Comparison of ENCODE assay signal across 28 cellular contexts in the genomic region with DNA sequence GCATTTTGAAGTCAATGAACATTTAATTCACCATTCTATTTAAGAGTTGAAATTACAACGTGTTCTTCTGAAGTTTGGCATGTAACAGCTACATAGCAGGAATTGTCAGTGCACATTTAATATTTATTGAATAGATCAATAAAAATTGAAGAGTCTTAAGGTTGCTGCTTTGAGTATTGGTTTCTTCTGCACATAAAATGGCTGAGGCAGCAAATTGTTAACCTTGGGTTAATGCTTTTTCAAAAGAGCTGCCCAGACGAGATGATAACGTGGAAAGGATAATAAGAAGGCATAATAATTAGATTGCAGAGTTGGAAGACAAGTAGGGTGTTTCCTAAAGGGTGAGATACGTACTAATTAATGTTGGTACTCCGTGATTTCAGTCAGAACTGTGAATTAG.
DNase-seq lines count a peak whose midpoint lies in the region; ATAC-seq, FAIRE-seq and TF ChIP-seq lines count a peak whose summit lies in the region.
"Had no signal": no experiment of that assay in that cellular context is flagged by ENCODE, and none has a peak within 500 bp of the region (broad histone marks: within the 10 kb centered on the region; RNA-seq: fewer than 3 reads in every experiment).

No MANE protein-coding gene starts in this region.

- H3K36me3 ChIP-seq in GM23338 (ENCODE audit: insufficient read depth) (no peaks in the 10 kb centered on the region), K562 (ENCODE audit: control insufficient read depth, insufficient read depth, low read length) (no peaks in the 10 kb centered on the region), endodermal cell (ENCODE audit: control insufficient read depth, insufficient read depth, low read length) (no peaks in the 10 kb centered on the region)
- H3K36me3 ChIP-seq: BLaER1 treated with 17β-estradiol and CSF1 and Interleukin-3, amounts not matched to agents 10 nM and 100 nM had no signal

- no peak for TF ChIP-seq POLR2A in A549 (IDR thresholded peaks at IDR 0.05; ENCODE audit: low read length)
- TF ChIP-seq POLR2A in K562 (conservative IDR thresholded peaks at IDR 0.05) = no peak

- no peak overlapping the region for H3K4me3 Mint-ChIP-seq in GM23338
- no peak overlapping the region for H3K4me3 Mint-ChIP-seq in endodermal cell
- H3K4me3 Mint-ChIP-seq: B cell; CD4-positive, alpha-beta T cell; CD8-positive, alpha-beta T cell had no signal

- H3K9me3 Mint-ChIP-seq in GM23338 (no peaks in the 10 kb centered on the region), endodermal cell (no peaks in the 10 kb centered on the region)

- peak overlapping the region; percentile 43; the same call in 1 of the 2 replicates for H2AFZ ChIP-seq in GM23338
- no peak overlapping the region for H2AFZ ChIP-seq in K562 (ENCODE audit: low read depth, low read length)

- ATAC-seq in A549 (no peak), GM23338 (no peak), K562 (no peak), GM18511 (IDR thresholded peaks at IDR 0.05; ENCODE audit: unreplicated experiment) (no peak)
- ATAC-seq: CD8-positive, alpha-beta T cell; GM12878 had no signal

- FAIRE-seq in A549 (lab: Jason Lieb, UNC) = no peak
- no peak for FAIRE-seq in K562 (lab: Jason Lieb, UNC)
- FAIRE-seq: A204.1, GM12878, GM12892, GM18507, GM19239 had no signal

- in situ Hi-C loops in K562 (cut with MboI) = no loop called here

- no peak overlapping the region for H3K27ac Mint-ChIP-seq in GM23338
- H3K27ac Mint-ChIP-seq in endodermal cell = peak overlapping the region; percentile 24
- H3K27ac Mint-ChIP-seq: B cell; CD4-positive, alpha-beta T cell; CD8-positive, alpha-beta T cell had no signal

- H3K79me2 ChIP-seq in GM23338 (replicated peaks; ENCODE audit: insufficient read depth) (no peaks in the 10 kb centered on the region), K562 (ENCODE audit: control insufficient read depth, insufficient read depth, low read length) (no peaks in the 10 kb centered on the region)

- no peaks in the 10 kb centered on the region for H4K20me1 ChIP-seq in GM23338 (replicated peaks; ENCODE audit: insufficient read depth)
- H4K20me1 ChIP-seq in K562 (replicated peaks; ENCODE audit: control insufficient read depth, insufficient read depth, low read length) = no peaks in the 10 kb centered on the region
- H4K20me1 ChIP-seq: BLaER1 treated with 17β-estradiol and CSF1 and Interleukin-3, amounts not matched to agents 10 nM and 100 nM had no signal

- H3K9me1 ChIP-seq in K562 (ENCODE audit: control insufficient read depth, insufficient read depth, low read length) = no peaks in the 10 kb centered on the region

- no peaks in the 10 kb centered on the region for H3F3A ChIP-seq in GM23338 (replicated peaks; ENCODE audit: low read depth)

- H3K27me3 ChIP-seq in GM23338 (ENCODE audit: insufficient read depth) (no peaks in the 10 kb centered on the region), K562 (ENCODE audit: control insufficient read depth in 2 of 2, insufficient read depth in 2 of 2, low read length in 2 of 2) (no peaks in the 10 kb centered on the region), endodermal cell (ENCODE audit: control insufficient read depth, insufficient read depth, low read length, poor library complexity, severe bottlenecking) (no peaks in the 10 kb centered on the region)
- H3K27me3 ChIP-seq: BLaER1 treated with 17β-estradiol and CSF1 and Interleukin-3, amounts not matched to agents 10 nM and 100 nM had no signal

- H3K9ac ChIP-seq in K562 (ENCODE audit: insufficient read depth in 1 of 2, low read depth in 2 of 2, low read length in 2 of 2) (no peak overlapping the region), endodermal cell (ENCODE audit: extremely low read depth, low read length, poor library complexity, severe bottlenecking) (no peak overlapping the region)
- H3K9ac ChIP-seq: BLaER1 treated with 17β-estradiol and CSF1 and Interleukin-3, amounts not matched to agents 10 nM and 100 nM had no signal

- H3K27me3 Mint-ChIP-seq in GM23338 (ENCODE audit: insufficient read depth, low read depth, poor library complexity) (no peaks in the 10 kb centered on the region), endodermal cell (ENCODE audit: insufficient read depth) (no peaks in the 10 kb centered on the region)
- H3K27me3 Mint-ChIP-seq: B cell; CD4-positive, alpha-beta T cell had no signal

- no peaks in the 10 kb centered on the region for H3K9me2 ChIP-seq in GM23338 (ENCODE audit: insufficient read depth)

- H3K4me1 Mint-ChIP-seq in GM23338 = peaks cover 7% of the 10 kb centered on the region
- no peaks in the 10 kb centered on the region for H3K4me1 Mint-ChIP-seq in endodermal cell
- H3K4me1 Mint-ChIP-seq: B cell had no signal

- CTCF ChIA-PET in A549 (lab: Yijun Ruan, JAX) = no interaction called here
- CTCF ChIA-PET in K562 (lab: Yijun Ruan, JAX; ENCODE audit: low intra/inter-chr PET ratio) = no interaction called here

- 36% methylated on average over 5 of the region's 5 CpGs for whole genome bisulfite sequencing in A549 (ENCODE audit: missing lambda C conversion rate)
- WGBS in K562 (ENCODE audit: insufficient coverage, low coverage, missing lambda C conversion rate) = 2% methylated on average over 5 of the region's 5 CpGs
- 94 to 100% methylated on average over 2 to 5 of the region's 5 CpGs for WGBS in endodermal cell (ENCODE audit: insufficient coverage in 1 of 2, insufficient read length in 1 of 2), 2 experiments

- DNase-seq in A549 (ENCODE audit: low read depth in 1 of 2, low spot score in 1 of 2) (no peak), GM23338 (ENCODE audit: low spot score) (no peak), K562 (ENCODE audit: extremely low read depth in 1 of 4, low spot score in 3 of 4) (no peak), endodermal cell (no peak), globus pallidus (ENCODE audit: low spot score) (no peak), COLO829 (ENCODE audit: low spot score) (no peak), T-helper 2 cell (no peak)
- DNase-seq: 8988T; AML-193; CD4-positive, alpha-beta T cell; CD8-positive, alpha-beta T cell; COR-L47; DMS 273 treated with DMSO at 0.1 percent for 48 hours; DMS153; DMS53; DMS79; DND-41; EL; GDM1 had no signal

- no TSS peak for BruUV-seq in K562 (replicated peaks; lab: Mats Ljungman, UMichigan)

- H3K4me1 ChIP-seq in A549 (no peaks in the 10 kb centered on the region), GM23338 (ENCODE audit: insufficient read depth) (peaks cover 10% of the 10 kb centered on the region; the same call in 1 of the 2 replicates), K562 (replicated peaks in 1 of 2; ENCODE audit: control insufficient read depth in 2 of 2, insufficient read depth in 2 of 2, low read length in 2 of 2) (no peaks in the 10 kb centered on the region), endodermal cell (ENCODE audit: control insufficient read depth, insufficient read depth, low read length) (no peaks in the 10 kb centered on the region)
- H3K4me1 ChIP-seq: BLaER1 treated with 17β-estradiol and CSF1 and Interleukin-3, amounts not matched to agents 10 nM and 100 nM had no signal

- H3K4me3 ChIP-seq in A549 (no peak overlapping the region), GM23338 (no peak overlapping the region), K562 (no peak overlapping the region), endodermal cell (ENCODE audit: low read length) (no peak overlapping the region)
- H3K4me3 ChIP-seq: BLaER1 treated with 17β-estradiol and CSF1 and Interleukin-3, amounts not matched to agents 10 nM and 100 nM; GM12878 had no signal

- H3K9me3 ChIP-seq in A549 = no peaks in the 10 kb centered on the region
- H3K9me3 ChIP-seq in K562 (replicated peaks; ENCODE audit: control insufficient read depth, insufficient read depth, low read depth, low read length) = no peaks in the 10 kb centered on the region
- H3K9me3 ChIP-seq in endodermal cell (ENCODE audit: control insufficient read depth, low read length) = no peaks in the 10 kb centered on the region
- H3K9me3 ChIP-seq: BLaER1 treated with 17β-estradiol and CSF1 and Interleukin-3, amounts not matched to agents 10 nM and 100 nM had no signal

- POLR2A ChIA-PET in A549 (lab: Yijun Ruan, JAX) (no interaction called here), K562 (lab: Yijun Ruan, JAX) (no interaction called here)

- H3K36me3 Mint-ChIP-seq in GM23338 (ENCODE audit: low read depth) = no peaks in the 10 kb centered on the region
- no peaks in the 10 kb centered on the region for H3K36me3 Mint-ChIP-seq in endodermal cell (ENCODE audit: low read depth)
- H3K36me3 Mint-ChIP-seq: CD8-positive, alpha-beta T cell had no signal

- TF ChIP-seq RAD21 in A549 (conservative IDR thresholded peaks at IDR 0.05 in 1 of 2, IDR thresholded peaks at IDR 0.05 in 1 of 2) (no peak), K562 (CRISPR knock-in tag; conservative IDR thresholded peaks at IDR 0.05 in 1 of 2, IDR thresholded peaks at IDR 0.05 in 1 of 2) (no peak)

- H3K27ac ChIP-seq in A549 (no peak overlapping the region), GM23338 (ENCODE audit: low read depth) (no peak overlapping the region), K562 (ENCODE audit: extremely low read depth, low read depth, low read length) (no peak overlapping the region), endodermal cell (ENCODE audit: low read depth, low read length) (no peak overlapping the region)
- H3K27ac ChIP-seq: BLaER1 treated with 17β-estradiol and CSF1 and Interleukin-3, amounts not matched to agents 10 nM and 100 nM; C4-2B had no signal

- TF ChIP-seq EP300 in A549 (IDR thresholded peaks at IDR 0.05) = no peak
- no peak for TF ChIP-seq EP300 in K562 (IDR thresholded peaks at IDR 0.05; ENCODE audit: low read length)

- no peak for TF ChIP-seq CTCF in A549 (IDR thresholded peaks at IDR 0.05)
- no peak for TF ChIP-seq CTCF in GM23338 (conservative IDR thresholded peaks at IDR 0.05; ENCODE audit: low read depth in 2 of 2)
- no peak for TF ChIP-seq CTCF in K562 (IDR thresholded peaks at IDR 0.05 in 2 of 3, conservative IDR thresholded peaks at IDR 0.05 in 1 of 3; ENCODE audit: insufficient read depth in 2 of 3, low read depth in 1 of 3, low read length in 3 of 3)
- TF ChIP-seq CTCF in endodermal cell (conservative IDR thresholded peaks at IDR 0.05) = no peak

- intact Hi-C loops in K562 (cut with micrococcal nuclease) = no loop called here

- H3K4me2 ChIP-seq in A549 = no peak overlapping the region
- H3K4me2 ChIP-seq in GM23338 = peak overlapping the region; percentile 24; the same call in 1 of the 2 replicates
- H3K4me2 ChIP-seq in K562 (ENCODE audit: insufficient read depth, low read length) = no peak overlapping the region
- H3K4me2 ChIP-seq: BLaER1 treated with 17β-estradiol and CSF1 and Interleukin-3, amounts not matched to agents 10 nM and 100 nM had no signal

TF ChIP-seq in A549, 52 proteins besides CTCF, POLR2A, EP300 and RAD21 (continues in another document):
- TF ChIP-seq EHF (CRISPR knock-in tag; IDR thresholded peaks at IDR 0.05) (no peak), GATA3 (IDR thresholded peaks at IDR 0.05; ENCODE audit: borderline replicate concordance) (no peak), KDM5A (IDR thresholded peaks at IDR 0.05) (no peak)

TF ChIP-seq in GM23338, 12 proteins besides CTCF, POLR2A, EP300 and RAD21 (continues in another document):
- no peak for TF ChIP-seq POLR2AphosphoS5 (IDR thresholded peaks at IDR 0.05; ENCODE audit: low read depth)
- no peak for TF ChIP-seq ZNF114 (CRISPR knock-in tag; IDR thresholded peaks at IDR 0.05)

TF ChIP-seq in K562, 482 proteins besides CTCF, POLR2A, EP300 and RAD21 (continues in another document):
- TF ChIP-seq MAFF (IDR thresholded peaks at IDR 0.05; ENCODE audit: low read length) = peak; percentile 23; the same call in 1 of the 2 replicates
- TF ChIP-seq TCF3 (CRISPR knock-in tag; IDR thresholded peaks at IDR 0.05) = no peak

Comparison
In these comparisons a context has a peak if more than half of its experiments do, and no peak if none do; other contexts are left out.
1. Of the 35 proteins assayed by ChIP-seq in both K562 and A549: peak only in K562: none; only in A549: MAFK; in both: none; in neither: 34.